ENCODE assay signal across 18 cellular contexts in the genomic region with DNA sequence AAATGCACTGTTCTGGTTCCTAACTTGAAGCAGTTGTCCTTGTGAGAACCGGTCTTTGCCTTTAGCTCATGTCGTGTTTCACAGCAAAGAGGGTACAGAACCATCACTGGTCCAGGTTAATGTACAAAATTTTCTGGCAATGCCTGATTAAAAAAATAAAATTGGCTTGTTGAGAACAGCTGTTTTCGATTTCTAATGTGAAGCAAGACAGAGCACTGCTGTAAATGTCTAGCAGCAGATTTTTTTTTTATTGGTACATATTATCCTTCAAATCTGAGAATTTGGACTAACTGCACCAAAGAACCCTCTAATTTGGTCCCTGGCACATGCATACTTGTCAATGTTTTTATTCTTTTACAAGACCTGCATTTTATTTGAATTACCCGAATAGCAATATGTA.
A peak's percentile ranks its signal among the peaks of the same experiment; 100 is the strongest.
DNase-seq lines count a peak whose midpoint lies in the region; ATAC-seq, FAIRE-seq and TF ChIP-seq lines count a peak whose summit lies in the region.
"Had no signal": no experiment of that assay in that cellular context is flagged by ENCODE, and none has a peak within 500 bp of the region (broad histone marks: within the 10 kb centered on the region; RNA-seq: fewer than 3 reads in every experiment).

No MANE protein-coding gene starts in this region.

- DNase-seq in activated CD4-positive, alpha-beta T cell treated with anti-CD3 and anti-CD28 coated beads for 36 hours = no peak
- no peak for DNase-seq in activated CD4-positive, alpha-beta T cell treated with anti-CD3 and anti-CD28 coated beads, Interleukin-2, amount 50 U/mL, for 4 hours
- DNase-seq in EH (ENCODE audit: low read depth) (peak; percentile 4), keratinocyte (ENCODE audit: low read depth, low spot score) (no peak), HUDEP-2 (lab: John Stamatoyannopoulos, UW; ENCODE audit: unreplicated experiment in 76 of 76) (no peak), amniotic stem cell (lab: John Stamatoyannopoulos, UW) (no peak)
- no peak for DNase-seq in activated T-helper 1 cell treated with anti-CD3 and anti-CD28 coated beads, Interleukin-12 subunit alpha, Interleukin-12 subunit beta, Interleukin-2, Interleukin-4 antibody, amounts not matched to agents 30 ng/mL and 10 ng/mL and 1 ng/mL, durations not matched to agents 14 hours and 24 hours and 36 hours (ENCODE audit: low spot score)
- DNase-seq: activated CD4-positive, alpha-beta T cell treated with anti-CD3 and anti-CD28 coated beads, Interleukin-2, amount 50 U/mL, for 1 hour; C1 segment of cervical spinal cord; DMS153; hippocampal formation; NCI-H1436 treated with DMSO at 0.1 percent for 48 hours; NCI-H774; SJCRH30 had no signal

- no peaks in the 10 kb centered on the region for H3K9me3 ChIP-seq in keratinocyte (ENCODE audit: control insufficient read depth, low read depth, low read length)
- H3K9me3 ChIP-seq: SJCRH30 had no signal

- no peak for TF ChIP-seq CTCF in keratinocyte (optimal IDR thresholded peaks at IDR 0.05 in 1 of 3, IDR thresholded peaks at IDR 0.05 in 1 of 3, conservative IDR thresholded peaks at IDR 0.05 in 1 of 3; ENCODE audit: extremely low read depth in 1 of 3, insufficient read depth in 2 of 3, low read length in 3 of 3)

- dilution Hi-C loops in keratinocyte (cut with MboI; ENCODE audit: extremely low pct_ligation_motif_present, low sequenced_read_pairs) = no loop called here

- peaks cover 41% of the 10 kb centered on the region for H3K4me1 Mint-ChIP-seq in activated CD4-positive, alpha-beta T cell treated with anti-CD3 and anti-CD28 coated beads for 36 hours
- H3K4me1 Mint-ChIP-seq in activated T-helper 1 cell treated with anti-CD3 and anti-CD28 coated beads, Interleukin-12 subunit alpha, Interleukin-12 subunit beta, Interleukin-2, Interleukin-4 antibody, amounts not matched to agents 30 ng/mL and 10 ng/mL and 1 ng/mL, durations not matched to agents 14 hours and 24 hours and 36 hours (ENCODE audit: low read depth) = peaks cover 43% of the 10 kb centered on the region
- H3K4me1 Mint-ChIP-seq: neural crest cell had no signal

- H3K36me3 ChIP-seq in keratinocyte (ENCODE audit: control insufficient read depth in 2 of 2, extremely low read depth in 1 of 2, insufficient read depth in 2 of 2, low read length in 2 of 2) = peaks cover 0 to 1% of the 10 kb centered on the region in 2 experiments

- no peak overlapping the region for H3K4me2 ChIP-seq in keratinocyte (ENCODE audit: control insufficient read depth, extremely low read depth, insufficient read depth, low read depth, low read length)
- H3K4me2 ChIP-seq: smooth muscle cell had no signal

- CTCF ChIA-PET in activated CD4-positive, alpha-beta T cell treated with anti-CD3 and anti-CD28 coated beads for 36 hours (lab: Charles Lee) = interaction anchor here (0.9 to 1.5 kb wide), 2 partner anchors 8 to 10 kb away, joined by 3 to 5 read pairs; no protein-coding TSS in a partner anchor

- no peak overlapping the region for H2AFZ ChIP-seq in keratinocyte (ENCODE audit: control insufficient read depth, low read length)

- no peaks in the 10 kb centered on the region for H3K79me2 ChIP-seq in keratinocyte (ENCODE audit: control insufficient read depth, insufficient read depth, low read length)

- no peaks in the 10 kb centered on the region for H3K27me3 ChIP-seq in keratinocyte (ENCODE audit: control insufficient read depth, extremely low read depth, insufficient read depth, low read length)
- H3K27me3 ChIP-seq: SJCRH30 had no signal

- POLR2A ChIA-PET in activated CD4-positive, alpha-beta T cell treated with anti-CD3 and anti-CD28 coated beads for 36 hours (lab: Charles Lee) = no interaction called here

- H3K4me3 Mint-ChIP-seq in activated CD4-positive, alpha-beta T cell treated with anti-CD3 and anti-CD28 coated beads for 36 hours = no peak overlapping the region
- H3K4me3 Mint-ChIP-seq in activated T-helper 1 cell treated with anti-CD3 and anti-CD28 coated beads, Interleukin-12 subunit alpha, Interleukin-12 subunit beta, Interleukin-2, Interleukin-4 antibody, amounts not matched to agents 30 ng/mL and 10 ng/mL and 1 ng/mL, durations not matched to agents 14 hours and 24 hours and 36 hours = peak overlapping the region; percentile 61
- H3K4me3 Mint-ChIP-seq: neural crest cell had no signal

- peaks cover 16% of the 10 kb centered on the region for H3K4me1 ChIP-seq in keratinocyte (ENCODE audit: control insufficient read depth, extremely low read depth, insufficient read depth, low read length)
- H3K4me1 ChIP-seq: SJCRH30 had no signal

- H4K20me1 ChIP-seq in keratinocyte (ENCODE audit: control insufficient read depth, extremely low read depth, insufficient read depth, low read length) = no peaks in the 10 kb centered on the region

- H3K36me3 Mint-ChIP-seq in activated CD4-positive, alpha-beta T cell treated with anti-CD3 and anti-CD28 coated beads for 36 hours (ENCODE audit: low read depth) = peaks cover 40% of the 10 kb centered on the region
- peaks cover 38% of the 10 kb centered on the region for H3K36me3 Mint-ChIP-seq in activated T-helper 1 cell treated with anti-CD3 and anti-CD28 coated beads, Interleukin-12 subunit alpha, Interleukin-12 subunit beta, Interleukin-2, Interleukin-4 antibody, amounts not matched to agents 30 ng/mL and 10 ng/mL and 1 ng/mL, durations not matched to agents 14 hours and 24 hours and 36 hours (ENCODE audit: low read depth)

- H3K9ac ChIP-seq in keratinocyte (ENCODE audit: control insufficient read depth, extremely low read depth, insufficient read depth, low read length) = no peak overlapping the region

- peak overlapping the region; percentile 44 for H3K27ac Mint-ChIP-seq in activated CD4-positive, alpha-beta T cell treated with anti-CD3 and anti-CD28 coated beads for 36 hours
- peak overlapping the region; percentile 89 for H3K27ac Mint-ChIP-seq in activated T-helper 1 cell treated with anti-CD3 and anti-CD28 coated beads, Interleukin-12 subunit alpha, Interleukin-12 subunit beta, Interleukin-2, Interleukin-4 antibody, amounts not matched to agents 30 ng/mL and 10 ng/mL and 1 ng/mL, durations not matched to agents 14 hours and 24 hours and 36 hours

- no peak overlapping the region for H3K4me3 ChIP-seq in keratinocyte (ENCODE audit: control insufficient read depth in 2 of 3, extremely low read depth in 1 of 3, insufficient read depth in 2 of 3, low read depth in 1 of 3, low read length in 3 of 3)
- H3K4me3 ChIP-seq: SJCRH30, smooth muscle cell had no signal

- no peak for ATAC-seq in activated CD4-positive, alpha-beta T cell treated with anti-CD3 and anti-CD28 coated beads for 36 hours
- ATAC-seq in HG03097 (IDR thresholded peaks at IDR 0.05; ENCODE audit: low FRiP score, unreplicated experiment) = no peak

- H3K9me1 ChIP-seq in keratinocyte (ENCODE audit: control insufficient read depth, extremely low read depth, insufficient read depth, low read length) = no peaks in the 10 kb centered on the region

- no peak overlapping the region for H3K27ac ChIP-seq in keratinocyte (ENCODE audit: control insufficient read depth, insufficient read depth, low read length)
- H3K27ac ChIP-seq: SJCRH30 had no signal

- H3K27me3 Mint-ChIP-seq in activated CD4-positive, alpha-beta T cell treated with anti-CD3 and anti-CD28 coated beads for 36 hours = no peaks in the 10 kb centered on the region
- H3K27me3 Mint-ChIP-seq in activated T-helper 1 cell treated with anti-CD3 and anti-CD28 coated beads, Interleukin-12 subunit alpha, Interleukin-12 subunit beta, Interleukin-2, Interleukin-4 antibody, amounts not matched to agents 30 ng/mL and 10 ng/mL and 1 ng/mL, durations not matched to agents 14 hours and 24 hours and 36 hours (ENCODE audit: insufficient read depth) = no peaks in the 10 kb centered on the region

- H3K9me3 Mint-ChIP-seq in activated CD4-positive, alpha-beta T cell treated with anti-CD3 and anti-CD28 coated beads for 36 hours (ENCODE audit: low read depth) = no peaks in the 10 kb centered on the region
- no peaks in the 10 kb centered on the region for H3K9me3 Mint-ChIP-seq in activated T-helper 1 cell treated with anti-CD3 and anti-CD28 coated beads, Interleukin-12 subunit alpha, Interleukin-12 subunit beta, Interleukin-2, Interleukin-4 antibody, amounts not matched to agents 30 ng/mL and 10 ng/mL and 1 ng/mL, durations not matched to agents 14 hours and 24 hours and 36 hours
- H3K9me3 Mint-ChIP-seq: neural crest cell had no signal

- intact Hi-C loops in activated CD4-positive, alpha-beta T cell treated with anti-CD3 and anti-CD28 coated beads for 36 hours (cut with DNase I, micrococcal nuclease) = loop anchor here (5.0 to 10.0 kb wide), 2 partner anchors 69 to 131 kb away; no protein-coding TSS in a partner anchor
- intact Hi-C loops in activated T-helper 1 cell treated with anti-CD3 and anti-CD28 coated beads, Interleukin-12 subunit alpha, Interleukin-12 subunit beta, Interleukin-2, Interleukin-4 antibody, amounts not matched to agents 30 ng/mL and 10 ng/mL and 1 ng/mL, durations not matched to agents 14 hours and 24 hours and 36 hours (cut with micrococcal nuclease) = loop anchor here (2.0 to 10.0 kb wide), 7 partner anchors 15 to 479 kb away; no protein-coding TSS in a partner anchor

- peak; percentile 36 for FAIRE-seq in keratinocyte (lab: Jason Lieb, UNC)
- FAIRE-seq: A204.1 had no signal
